Comparison of ENCODE assay signal across 8 cellular contexts in the genomic region with DNA sequence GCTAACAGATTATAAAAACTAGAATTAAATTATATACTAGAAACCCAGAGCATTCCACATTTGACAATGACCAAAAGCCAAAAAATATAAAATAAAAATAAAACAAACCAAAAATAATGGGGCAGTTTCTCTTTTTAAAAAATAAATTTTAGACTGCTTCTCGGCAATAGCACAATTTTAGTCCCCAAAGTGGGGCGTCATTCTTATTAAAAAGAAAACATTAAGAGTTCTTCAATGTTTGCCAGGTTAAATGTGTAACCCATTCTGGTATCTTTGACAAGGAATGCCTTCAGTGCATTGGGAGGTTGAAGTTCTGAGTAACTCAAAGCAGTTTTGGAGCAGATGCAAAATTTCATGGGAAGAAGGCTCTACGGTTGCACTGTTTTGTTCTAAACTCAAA. TPM values are rescaled to one million over a fixed set of nuclear protein-coding genes. Genes with fewer than 3 reads are reported as not detected.
DNase-seq lines count a peak whose midpoint lies in the region; ATAC-seq, FAIRE-seq and TF ChIP-seq lines count a peak whose summit lies in the region.

No MANE protein-coding gene starts in this region.

- no peaks in the 10 kb centered on the region for H3K36me3 ChIP-seq in HUES6 (ENCODE audit: control insufficient read depth, insufficient read depth, low read length)
- H3K36me3 ChIP-seq in sigmoid colon = no peaks in the 10 kb centered on the region
- no peaks in the 10 kb centered on the region for H3K36me3 ChIP-seq in OCI-LY7 (ENCODE audit: insufficient read depth, low read length)

- no peak for ATAC-seq in activated CD8-positive, alpha-beta T cell treated with anti-CD3 and anti-CD28 coated beads, Interleukin-2, amount 10 ng/mL, durations not matched to agents 7 days and 5 days
- ATAC-seq in right cardiac atrium = no peak

- H3K4me1 Mint-ChIP-seq in activated CD8-positive, alpha-beta T cell treated with anti-CD3 and anti-CD28 coated beads, Interleukin-2, amount 10 ng/mL, durations not matched to agents 7 days and 5 days (ENCODE audit: low read depth) = peaks cover 30% of the 10 kb centered on the region

- peaks cover 52% of the 10 kb centered on the region for H3K27me3 Mint-ChIP-seq in activated CD8-positive, alpha-beta T cell treated with anti-CD3 and anti-CD28 coated beads, Interleukin-2, amount 10 ng/mL, durations not matched to agents 7 days and 5 days (ENCODE audit: low read depth)

- H3K36me3 Mint-ChIP-seq in activated CD8-positive, alpha-beta T cell treated with anti-CD3 and anti-CD28 coated beads, Interleukin-2, amount 10 ng/mL, durations not matched to agents 7 days and 5 days (ENCODE audit: low read depth) = no peaks in the 10 kb centered on the region

- peaks cover 26% of the 10 kb centered on the region for H3K4me1 ChIP-seq in HUES6 (ENCODE audit: control insufficient read depth, insufficient read depth, low read length)
- H3K4me1 ChIP-seq in right cardiac atrium (ENCODE audit: control insufficient read depth, insufficient read depth, low read length) = no peaks in the 10 kb centered on the region
- peaks cover 0 to 24% (median 12%) of the 10 kb centered on the region in 4 donors for H3K4me1 ChIP-seq in sigmoid colon
- H3K4me1 ChIP-seq in OCI-LY7 (ENCODE audit: insufficient read depth, low read length, poor library complexity, severe bottlenecking) = peaks cover 7% of the 10 kb centered on the region

- intact Hi-C loops in right cardiac atrium (cut with DNase I) = no loop called here
- intact Hi-C loops in sigmoid colon (cut with DNase I) = no loop called here
- intact Hi-C loops in OCI-LY7 (cut with micrococcal nuclease; ENCODE audit: unreplicated experiment) = no loop called here

- no peak for TF ChIP-seq CTCF in sigmoid colon (IDR thresholded peaks at IDR 0.05)
- TF ChIP-seq CTCF in D721Med (IDR thresholded peaks at IDR 0.05; ENCODE audit: insufficient read depth, missing control alignments) = no peak
- TF ChIP-seq CTCF in OCI-LY7 (conservative IDR thresholded peaks at IDR 0.05; ENCODE audit: low read length) = no peak

- H4K20me1 ChIP-seq in OCI-LY7 (ENCODE audit: insufficient read depth, low read length) = no peaks in the 10 kb centered on the region

- no peaks in the 10 kb centered on the region for H3K79me2 ChIP-seq in OCI-LY7 (ENCODE audit: insufficient read depth, low read depth, low read length)

- H3K9me2 ChIP-seq in OCI-LY7 (ENCODE audit: insufficient read depth, low read length) = no peaks in the 10 kb centered on the region

- no peak overlapping the region for H3K4me2 ChIP-seq in OCI-LY7 (ENCODE audit: low read length)

- no peak for TF ChIP-seq EP300 in sigmoid colon (IDR thresholded peaks at IDR 0.05)

- H3K4me3 ChIP-seq in HUES6 (ENCODE audit: low read depth, low read length) (peak overlapping the region; percentile 58), right cardiac atrium (ENCODE audit: low read length) (peak overlapping the region; percentile 75), sigmoid colon (peak overlapping the region; percentile 47 to 76 (median 69)), OCI-LY7 (ENCODE audit: low read depth, low read length, poor library complexity, severe bottlenecking) (no peak overlapping the region)

- FAIRE-seq in GM12892 (lab: Jason Lieb, UNC) (no peak), D721Med (lab: Jason Lieb, UNC) (no peak)

- H3K9me3 Mint-ChIP-seq in activated CD8-positive, alpha-beta T cell treated with anti-CD3 and anti-CD28 coated beads, Interleukin-2, amount 10 ng/mL, durations not matched to agents 7 days and 5 days (ENCODE audit: insufficient read depth) = no peaks in the 10 kb centered on the region

- H2AFZ ChIP-seq in OCI-LY7 (ENCODE audit: low read length) = no peak overlapping the region

- no peak overlapping the region for H3K27ac Mint-ChIP-seq in activated CD8-positive, alpha-beta T cell treated with anti-CD3 and anti-CD28 coated beads, Interleukin-2, amount 10 ng/mL, durations not matched to agents 7 days and 5 days

- 27% methylated on average over 3 of the region's 3 CpGs for WGBS in right cardiac atrium
- 66 to 67% methylated on average over 3 of the region's 3 CpGs for WGBS in sigmoid colon, 2 donors

- CTCF ChIA-PET in activated CD8-positive, alpha-beta T cell treated with anti-CD3 and anti-CD28 coated beads, Interleukin-2, amount 10 ng/mL, durations not matched to agents 7 days and 5 days (lab: Charles Lee) = interaction anchor here (1.0 kb wide), 1 partner anchor 19 kb away, joined by 3 read pairs; no protein-coding TSS in a partner anchor
- CTCF ChIA-PET in OCI-LY7 (lab: Charles Lee; ENCODE audit: unreplicated experiment) = no interaction called here

- DNase-seq in activated CD8-positive, alpha-beta T cell treated with anti-CD3 and anti-CD28 coated beads, Interleukin-2, amount 10 ng/mL, durations not matched to agents 7 days and 5 days = no peak
- no peak for DNase-seq in right cardiac atrium
- no peak for DNase-seq in sigmoid colon
- no peak for DNase-seq in GM12892 (ENCODE audit: insufficient read length)
- no peak for DNase-seq in D721Med (ENCODE audit: insufficient read length, low spot score)
- no peak for DNase-seq in OCI-LY7 (ENCODE audit: low spot score)
- no peak for DNase-seq in occipital lobe (lab: John Stamatoyannopoulos, UW)

- H3K27ac ChIP-seq in HUES6 (ENCODE audit: low read depth, low read length) = no peak overlapping the region
- H3K27ac ChIP-seq in right cardiac atrium (ENCODE audit: low read length) = no peak overlapping the region
- H3K27ac ChIP-seq in sigmoid colon = peak overlapping the region; percentile 68 to 77 (median 70)
- H3K27ac ChIP-seq in OCI-LY7 (ENCODE audit: low read depth, low read length, poor library complexity, severe bottlenecking) = no peak overlapping the region

- POLR2A ChIA-PET in activated CD8-positive, alpha-beta T cell treated with anti-CD3 and anti-CD28 coated beads, Interleukin-2, amount 10 ng/mL, durations not matched to agents 7 days and 5 days (lab: Charles Lee) = no interaction called here
- POLR2A ChIA-PET in OCI-LY7 (lab: Charles Lee) = interaction anchor here (1.0 kb wide), 1 partner anchor 10 kb away, joined by 3 read pairs; no protein-coding TSS in a partner anchor

- H3K9ac ChIP-seq in HUES6 (ENCODE audit: low read length) = no peak overlapping the region

- no TSS peak for BruUV-seq in OCI-LY7 (replicated peaks; lab: Mats Ljungman, UMichigan)

- H3K9me3 ChIP-seq in HUES6 (ENCODE audit: control insufficient read depth, insufficient read depth, low read depth, low read length) (no peaks in the 10 kb centered on the region), right cardiac atrium (ENCODE audit: control insufficient read depth, low read length) (no peaks in the 10 kb centered on the region), sigmoid colon (no peaks in the 10 kb centered on the region), OCI-LY7 (ENCODE audit: low read length) (no peaks in the 10 kb centered on the region)

- H3K4me3 Mint-ChIP-seq in activated CD8-positive, alpha-beta T cell treated with anti-CD3 and anti-CD28 coated beads, Interleukin-2, amount 10 ng/mL, durations not matched to agents 7 days and 5 days = peak overlapping the region; percentile 37

- H3K27me3 ChIP-seq in HUES6 (ENCODE audit: control insufficient read depth, insufficient read depth, low read length) = peaks cover 21% of the 10 kb centered on the region
- no peaks in the 10 kb centered on the region for H3K27me3 ChIP-seq in right cardiac atrium (ENCODE audit: control insufficient read depth, insufficient read depth)
- H3K27me3 ChIP-seq in sigmoid colon = no peaks in the 10 kb centered on the region

- TF ChIP-seq POLR2A in sigmoid colon (IDR thresholded peaks at IDR 0.05) (no peak), GM12892 (IDR thresholded peaks at IDR 0.05; ENCODE audit: low read depth, low read length) (no peak)

RNA-seq across cellular contexts. Expression of gene MAF, which starts 3.3 kb away (rescaled TPM):
- total RNA-seq in activated CD8-positive, alpha-beta T cell treated with anti-CD3 and anti-CD28 coated beads, Interleukin-2, amount 10 ng/mL, durations not matched to agents 7 days and 5 days = 1 to 10 TPM; 4.3 to 4.6 TPM
- total RNA-seq in right cardiac atrium (10 to 100 TPM; 17.1 to 26.6 (median 18.8) TPM), sigmoid colon (10 to 100 TPM; 19.1 to 46.3 (median 36.2) TPM), OCI-LY7 (2022) (not detected in 2 replicates), occipital lobe (26.8 TPM)
- polyA plus RNA-seq in right cardiac atrium (4.3 TPM), sigmoid colon (10 to 100 TPM in 1 of 3 donors, 1 to 10 TPM in 2; 6.0 to 12.6 (median 9.2) TPM)
- polyA plus RNA-seq in GM12892 (2012; ENCODE audit: missing spikeins) = not detected
- not detected in 2 replicates for total RNA-seq in OCI-LY7 (2014; rRNA removed; shearing (Covaris generic))

Comparison
In these comparisons a context has a peak if more than half of its experiments do, and no peak if none do; other contexts are left out.
1. H3K27ac ChIP-seq: peak in sigmoid colon (4 of 4); none in HUES6 (single experiment), right cardiac atrium (single experiment) and OCI-LY7 (single experiment).
2. RNA of gene MAF, which starts 3.3 kb away (total RNA-seq): 19.1 to 46.3 TPM in sigmoid colon, 26.8 TPM in occipital lobe (single experiment), 17.1 to 26.6 TPM in right cardiac atrium and 4.3 to 4.6 TPM in activated CD8-positive, alpha-beta T cell treated with anti-CD3 and anti-CD28 coated beads, Interleukin-2, amount 10 ng/mL, durations not matched to agents 7 days and 5 days; not detected in OCI-LY7; every median in the first group is over 4 times any median in the second.